In the genomic region with DNA sequence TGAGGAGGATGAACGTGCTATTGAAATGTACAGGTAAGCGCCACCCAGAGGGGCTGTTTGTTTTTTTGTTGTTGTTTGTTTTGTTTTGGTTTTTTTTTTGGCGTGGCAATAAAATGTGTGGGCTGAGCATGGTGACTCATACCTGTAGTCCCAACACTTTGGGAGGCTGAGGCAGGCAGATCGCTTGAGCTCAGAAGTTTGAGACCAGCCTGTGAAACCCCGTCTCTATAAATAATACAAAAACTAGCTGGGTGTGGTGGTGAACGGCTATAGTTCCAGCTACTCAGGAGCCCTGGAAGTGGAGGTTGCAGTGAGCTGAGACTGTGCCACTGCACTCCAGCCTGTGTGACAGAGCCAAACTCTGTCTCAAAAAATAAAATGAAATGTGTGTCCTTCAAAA, we compare ENCODE assay signal across 31 cellular contexts. TPM values are rescaled to one million over a fixed set of nuclear protein-coding genes. Genes with fewer than 3 reads are reported as not detected.
DNase-seq lines count a peak whose midpoint lies in the region; ATAC-seq and TF ChIP-seq lines count a peak whose summit lies in the region.
"Had no signal": no experiment of that assay in that cellular context is flagged by ENCODE, and none has a peak within 500 bp of the region (broad histone marks: within the 10 kb centered on the region; RNA-seq: fewer than 3 reads in every experiment).

No MANE protein-coding gene starts in this region.

- no peaks in the 10 kb centered on the region for H3K9me3 Mint-ChIP-seq in activated naive CD4-positive, alpha-beta T cell treated with anti-CD3 and anti-CD28 coated beads, Interleukin-2, amount 10 ng/mL, durations not matched to agents 7 days and 5 days
- H3K9me3 Mint-ChIP-seq in activated T-helper 1 cell treated with anti-CD3 and anti-CD28 coated beads, Interleukin-12 subunit alpha, Interleukin-12 subunit beta, Interleukin-2, Interleukin-4 antibody, amounts not matched to agents 30 ng/mL and 10 ng/mL and 1 ng/mL, durations not matched to agents 14 hours and 24 hours and 36 hours: no peaks in the 10 kb centered on the region
- no peaks in the 10 kb centered on the region for H3K9me3 Mint-ChIP-seq in neural progenitor cell
- H3K9me3 Mint-ChIP-seq: activated naive CD8-positive, alpha-beta T cell treated with anti-CD3 and anti-CD28 coated beads for 36 hours; effector memory CD8-positive, alpha-beta T cell; WTC11 had no signal

- no peaks in the 10 kb centered on the region for H3K36me3 ChIP-seq in neural progenitor cell
- H3K36me3 ChIP-seq: BE2C had no signal

- H3K4me3 Mint-ChIP-seq in activated naive CD4-positive, alpha-beta T cell treated with anti-CD3 and anti-CD28 coated beads, Interleukin-2, amount 10 ng/mL, durations not matched to agents 7 days and 5 days: no peak overlapping the region
- H3K4me3 Mint-ChIP-seq in activated T-helper 1 cell treated with anti-CD3 and anti-CD28 coated beads, Interleukin-12 subunit alpha, Interleukin-12 subunit beta, Interleukin-2, Interleukin-4 antibody, amounts not matched to agents 30 ng/mL and 10 ng/mL and 1 ng/mL, durations not matched to agents 14 hours and 24 hours and 36 hours: no peak overlapping the region
- H3K4me3 Mint-ChIP-seq in neural progenitor cell: no peak overlapping the region
- H3K4me3 Mint-ChIP-seq: activated naive CD8-positive, alpha-beta T cell treated with anti-CD3 and anti-CD28 coated beads for 36 hours; effector memory CD8-positive, alpha-beta T cell; WTC11 had no signal

- H3K9ac ChIP-seq in neural progenitor cell: no peak overlapping the region

- no peak for DNase-seq in activated naive CD4-positive, alpha-beta T cell treated with anti-CD3 and anti-CD28 coated beads, Interleukin-2, amount 10 ng/mL, durations not matched to agents 7 days and 5 days
- DNase-seq in activated naive CD4-positive, alpha-beta T cell treated with Interleukin-2 at 50 U/mL for 16 hours: no peak
- no peak for DNase-seq in activated T-helper 1 cell treated with anti-CD3 and anti-CD28 coated beads, Interleukin-12 subunit alpha, Interleukin-12 subunit beta, Interleukin-2, Interleukin-4 antibody, amounts not matched to agents 30 ng/mL and 10 ng/mL and 1 ng/mL, durations not matched to agents 14 hours and 24 hours and 36 hours (ENCODE audit: low spot score)
- DNase-seq in retina (no peak), neural progenitor cell (ENCODE audit: low spot score) (no peak)
- no peak for DNase-seq in activated naive CD4-positive, alpha-beta T cell treated with anti-CD3 and anti-CD28 coated beads, Interleukin-2, amount 50 U/mL, for 16 hours
- DNase-seq: ACHN; activated naive CD8-positive, alpha-beta T cell treated with anti-CD3 and anti-CD28 coated beads for 36 hours; aorta; BE2C; effector memory CD8-positive, alpha-beta T cell; foreskin keratinocyte; IMR-90; left cardiac atrium; mammary epithelial cell; NCI-H1694 treated with DMSO at 0.1 percent for 48 hours; NCI-H2171 treated with DMSO at 0.1 percent for 48 hours; NCI-H524; PC-9; Right ventricle myocardium superior; stimulated activated CD4-positive, alpha-beta T cell treated with anti-CD3 and anti-CD28 coated beads, Interleukin-12 subunit alpha, Interleukin-12 subunit beta, amount 100 ng/mL, for 4 hours; stimulated activated CD4-positive, alpha-beta T cell treated with anti-CD3 and anti-CD28 coated beads, Interleukin-4, amount 100 ng/mL, for 1 hour; upper lobe of right lung had no signal

- no peaks in the 10 kb centered on the region for H3F3A ChIP-seq in neural progenitor cell (ENCODE audit: low read depth)

- H3K4me1 ChIP-seq in neural progenitor cell: no peaks in the 10 kb centered on the region
- H3K4me1 ChIP-seq: BE2C, foreskin keratinocyte had no signal

- no peaks in the 10 kb centered on the region for H4K20me1 ChIP-seq in neural progenitor cell (ENCODE audit: low read depth)

- no peak overlapping the region for H2AFZ ChIP-seq in neural progenitor cell (replicated peaks)
- H2AFZ ChIP-seq: PC-9 had no signal

- CTCF ChIA-PET in activated naive CD4-positive, alpha-beta T cell treated with anti-CD3 and anti-CD28 coated beads, Interleukin-2, amount 10 ng/mL, durations not matched to agents 7 days and 5 days (lab: Charles Lee): interaction anchor here (0.7 kb wide), 1 partner anchor 30 kb away, joined by 3 read pairs; no protein-coding TSS in a partner anchor

- H3K79me2 ChIP-seq in neural progenitor cell (ENCODE audit: low read depth): peaks cover 2% of the 10 kb centered on the region

- intact Hi-C loops in activated T-helper 1 cell treated with anti-CD3 and anti-CD28 coated beads, Interleukin-12 subunit alpha, Interleukin-12 subunit beta, Interleukin-2, Interleukin-4 antibody, amounts not matched to agents 30 ng/mL and 10 ng/mL and 1 ng/mL, durations not matched to agents 14 hours and 24 hours and 36 hours (cut with micrococcal nuclease): no loop called here

- no peak overlapping the region for H3K27ac ChIP-seq in neural progenitor cell
- H3K27ac ChIP-seq: coronary artery, foreskin keratinocyte, neutrophil, PC-9, suprapubic skin, upper lobe of right lung had no signal

- H3K4me1 Mint-ChIP-seq in activated naive CD4-positive, alpha-beta T cell treated with anti-CD3 and anti-CD28 coated beads, Interleukin-2, amount 10 ng/mL, durations not matched to agents 7 days and 5 days: peaks cover 50% of the 10 kb centered on the region
- H3K4me1 Mint-ChIP-seq in activated T-helper 1 cell treated with anti-CD3 and anti-CD28 coated beads, Interleukin-12 subunit alpha, Interleukin-12 subunit beta, Interleukin-2, Interleukin-4 antibody, amounts not matched to agents 30 ng/mL and 10 ng/mL and 1 ng/mL, durations not matched to agents 14 hours and 24 hours and 36 hours (ENCODE audit: low read depth): peaks cover 48% of the 10 kb centered on the region
- H3K4me1 Mint-ChIP-seq in neural progenitor cell: peaks cover 3% of the 10 kb centered on the region
- H3K4me1 Mint-ChIP-seq: WTC11 had no signal

- peaks cover 46% of the 10 kb centered on the region for H3K36me3 Mint-ChIP-seq in activated naive CD4-positive, alpha-beta T cell treated with anti-CD3 and anti-CD28 coated beads, Interleukin-2, amount 10 ng/mL, durations not matched to agents 7 days and 5 days
- peaks cover 45% of the 10 kb centered on the region for H3K36me3 Mint-ChIP-seq in activated T-helper 1 cell treated with anti-CD3 and anti-CD28 coated beads, Interleukin-12 subunit alpha, Interleukin-12 subunit beta, Interleukin-2, Interleukin-4 antibody, amounts not matched to agents 30 ng/mL and 10 ng/mL and 1 ng/mL, durations not matched to agents 14 hours and 24 hours and 36 hours (ENCODE audit: low read depth)
- peaks cover 22% of the 10 kb centered on the region for H3K36me3 Mint-ChIP-seq in neural progenitor cell

- no peaks in the 10 kb centered on the region for H3K27me3 ChIP-seq in neural progenitor cell
- H3K27me3 ChIP-seq: BE2C, foreskin keratinocyte, neutrophil, suprapubic skin, upper lobe of right lung had no signal

- ATAC-seq in HG03095 (IDR thresholded peaks at IDR 0.05; ENCODE audit: unreplicated experiment): peak; percentile 74
- no peak for ATAC-seq in GM18519 (IDR thresholded peaks at IDR 0.05; ENCODE audit: low FRiP score, unreplicated experiment)
- ATAC-seq: effector memory CD8-positive, alpha-beta T cell; foreskin keratinocyte; left cardiac atrium; sciatic nerve; upper lobe of right lung; WTC11 had no signal

- no peaks in the 10 kb centered on the region for H3K9me3 ChIP-seq in neural progenitor cell (ENCODE audit: low read depth)
- H3K9me3 ChIP-seq: BE2C, neutrophil, suprapubic skin, upper lobe of right lung had no signal

- H3K27ac Mint-ChIP-seq in activated naive CD4-positive, alpha-beta T cell treated with anti-CD3 and anti-CD28 coated beads, Interleukin-2, amount 10 ng/mL, durations not matched to agents 7 days and 5 days: peak overlapping the region; percentile 22
- H3K27ac Mint-ChIP-seq in activated T-helper 1 cell treated with anti-CD3 and anti-CD28 coated beads, Interleukin-12 subunit alpha, Interleukin-12 subunit beta, Interleukin-2, Interleukin-4 antibody, amounts not matched to agents 30 ng/mL and 10 ng/mL and 1 ng/mL, durations not matched to agents 14 hours and 24 hours and 36 hours: peak overlapping the region; percentile 54
- no peak overlapping the region for H3K27ac Mint-ChIP-seq in neural progenitor cell
- H3K27ac Mint-ChIP-seq: activated naive CD8-positive, alpha-beta T cell treated with anti-CD3 and anti-CD28 coated beads for 36 hours; progenitor cell of endocrine pancreas; WTC11 had no signal

- TF ChIP-seq CTCF in neural progenitor cell (IDR thresholded peaks at IDR 0.05): no peak

- no peak overlapping the region for H3K4me3 ChIP-seq in neural progenitor cell
- H3K4me3 ChIP-seq: coronary artery, PC-9, suprapubic skin, upper lobe of right lung had no signal

- H3K4me2 ChIP-seq in neural progenitor cell: no peak overlapping the region
- H3K4me2 ChIP-seq: PC-9 had no signal

- H3K27me3 Mint-ChIP-seq in activated naive CD4-positive, alpha-beta T cell treated with anti-CD3 and anti-CD28 coated beads, Interleukin-2, amount 10 ng/mL, durations not matched to agents 7 days and 5 days: no peaks in the 10 kb centered on the region
- no peaks in the 10 kb centered on the region for H3K27me3 Mint-ChIP-seq in activated T-helper 1 cell treated with anti-CD3 and anti-CD28 coated beads, Interleukin-12 subunit alpha, Interleukin-12 subunit beta, Interleukin-2, Interleukin-4 antibody, amounts not matched to agents 30 ng/mL and 10 ng/mL and 1 ng/mL, durations not matched to agents 14 hours and 24 hours and 36 hours (ENCODE audit: insufficient read depth)
- H3K27me3 Mint-ChIP-seq in neural progenitor cell (ENCODE audit: insufficient read depth, low read depth): peaks cover 3% of the 10 kb centered on the region
- H3K27me3 Mint-ChIP-seq: activated naive CD8-positive, alpha-beta T cell treated with anti-CD3 and anti-CD28 coated beads for 36 hours; effector memory CD8-positive, alpha-beta T cell; progenitor cell of endocrine pancreas had no signal

RNA-seq across cellular contexts. Expression of gene PDCL3, which starts 6.2 kb away (rescaled TPM):
- 39.2 and 45.5 TPM in 2 replicates for total RNA-seq in activated T-helper 1 cell treated with anti-CD3 and anti-CD28 coated beads, Interleukin-12 subunit alpha, Interleukin-12 subunit beta, Interleukin-2, Interleukin-4 antibody, amounts not matched to agents 30 ng/mL and 10 ng/mL and 1 ng/mL, durations not matched to agents 14 hours and 24 hours and 36 hours
- total RNA-seq in neural progenitor cell (ENCODE audit: low replicate concordance): 15.4 and 24.9 TPM in 2 replicates
